Comparison of ENCODE assay signal across 24 cellular contexts in genomic region chr2:241118727-241119505, GRCh38.
"Had no signal": no experiment of that assay in that cellular context is flagged by ENCODE, and none has a peak within 500 bp of the region (broad histone marks: within the 10 kb centered on the region; RNA-seq: fewer than 3 reads in every experiment).

No MANE protein-coding gene starts in this region.

- H3K4me3 Mint-ChIP-seq: dendritic cell treated with granulocyte-macrophage colony-stimulating factor and Interleukin-4, amounts not matched to agents 40 ng/mL and 50 ng/mL, for 4 days; effector memory CD8-positive, alpha-beta T cell; memory B cell; naive B cell; neural crest cell had no signal

- ATAC-seq: body of pancreas; effector memory CD8-positive, alpha-beta T cell had no signal

- H3K4me3 ChIP-seq: body of pancreas, cardiac muscle cell, esophagus muscularis mucosa, spleen had no signal

- H3K4me1 Mint-ChIP-seq: naive B cell, neural crest cell had no signal

- DNase-seq: activated CD4-positive, alpha-beta T cell treated with anti-CD3 and anti-CD28 coated beads for 1 hour; activated CD4-positive, alpha-beta T cell treated with anti-CD3 and anti-CD28 coated beads, Interleukin-2, amount 50 U/mL, for 4 hours; activated CD8-positive, alpha-beta memory T cell treated with anti-CD3 and anti-CD28 coated beads for 24 hours; activated CD8-positive, alpha-beta memory T cell treated with anti-CD3 and anti-CD28 coated beads, Interleukin-2, amount 50 U/mL, for 4 hours; activated naive CD4-positive, alpha-beta T cell treated with Interleukin-2 at 50 U/mL for 16 hours; activated T-cell treated with anti-CD3 and anti-CD28 coated beads, Interleukin-2, amount 50 U/mL, for 48 hours; anterior cingulate cortex; body of pancreas; effector memory CD8-positive, alpha-beta T cell; hippocampal formation; naive B cell; occipital lobe; retina; spleen; stimulated activated CD4-positive, alpha-beta T cell treated with anti-CD3 and anti-CD28 coated beads, Interleukin-4, amount 100 ng/mL, for 1 hour; stimulated activated naive CD4-positive, alpha-beta T cell treated with Interleukin-2 at 50 U/mL for 16 hours; T-helper 1 cell; WERI-Rb-1 had no signal

- H3K4me1 ChIP-seq: body of pancreas, esophagus muscularis mucosa, spleen had no signal

- H3K27ac Mint-ChIP-seq: dendritic cell treated with granulocyte-macrophage colony-stimulating factor and Interleukin-4, amounts not matched to agents 40 ng/mL and 50 ng/mL, for 4 days; effector memory CD8-positive, alpha-beta T cell; naive B cell; progenitor cell of endocrine pancreas had no signal

- H3K27me3 ChIP-seq: body of pancreas, cardiac muscle cell, esophagus muscularis mucosa, spleen had no signal

- H3K9me3 ChIP-seq: body of pancreas, esophagus muscularis mucosa had no signal

- H3K9me3 Mint-ChIP-seq: dendritic cell treated with granulocyte-macrophage colony-stimulating factor and Interleukin-4, amounts not matched to agents 40 ng/mL and 50 ng/mL, for 4 days; effector memory CD8-positive, alpha-beta T cell; memory B cell; naive B cell had no signal

- H3K27me3 Mint-ChIP-seq: dendritic cell treated with granulocyte-macrophage colony-stimulating factor and Interleukin-4, amounts not matched to agents 40 ng/mL and 50 ng/mL, for 4 days; effector memory CD8-positive, alpha-beta T cell; memory B cell; naive B cell; progenitor cell of endocrine pancreas had no signal

- H3K27ac ChIP-seq: body of pancreas, cardiac muscle cell, esophagus muscularis mucosa, spleen, WERI-Rb-1 had no signal
